In genomic region chr1:9612871-9613624, GRCh38 we compare ENCODE assay signal across 27 cellular contexts.
"Had no signal": no experiment of that assay in that cellular context is flagged by ENCODE, and none has a peak within 500 bp of the region (broad histone marks: within the 10 kb centered on the region; RNA-seq: fewer than 3 reads in every experiment).

No MANE protein-coding gene starts in this region.

- H3K9me3 ChIP-seq: ascending aorta, body of pancreas, SJCRH30, SK-N-SH had no signal

- DNase-seq: activated CD4-positive, alpha-beta T cell treated with anti-CD3 and anti-CD28 coated beads, Interleukin-2, amount 50 U/mL, for 1 hour; activated CD4-positive, CD25-positive, alpha-beta regulatory T cell; activated CD8-positive, alpha-beta T cell treated with anti-CD3 and anti-CD28 coated beads for 36 hours; activated effector memory CD4-positive, alpha-beta T cell treated with anti-CD3 and anti-CD28 coated beads, Interleukin-2, amount 50 U/mL, for 16 hours; activated naive CD4-positive, alpha-beta T cell treated with Interleukin-2 at 50 U/mL for 16 hours; activated naive CD8-positive, alpha-beta T cell treated with anti-CD3 and anti-CD28 coated beads, Interleukin-2, amount 50 U/mL, for 24 hours; activated T-cell treated with anti-CD3 and anti-CD28 coated beads, Interleukin-2, amount 50 U/mL, for 24 hours; amniotic stem cell; body of pancreas; central memory CD4-positive, alpha-beta T cell; Kasumi-1; KBM-7; NCI-H1048; NCI-H146; NCI-H187 treated with DMSO at 0.1 percent for 48 hours; NCI-H2081 treated with DMSO at 0.1 percent for 48 hours; NCI-H446; NCI-H524; Right ventricle myocardium superior; T-helper 1 cell had no signal

- H3K36me3 Mint-ChIP-seq: activated naive CD4-positive, alpha-beta T cell treated with anti-CD3 and anti-CD28 coated beads, Interleukin-2, amount 50 U/mL, for 72 hours had no signal

- H3K4me1 Mint-ChIP-seq: activated naive CD8-positive, alpha-beta T cell treated with anti-CD3 and anti-CD28 coated beads, Interleukin-2, amount 50 U/mL, for 24 hours had no signal

- ATAC-seq: activated CD8-positive, alpha-beta T cell treated with anti-CD3 and anti-CD28 coated beads for 36 hours; activated naive CD4-positive, alpha-beta T cell treated with anti-CD3 and anti-CD28 coated beads, Interleukin-2, amount 50 U/mL, for 72 hours; activated naive CD8-positive, alpha-beta T cell treated with anti-CD3 and anti-CD28 coated beads, Interleukin-2, amount 50 U/mL, for 24 hours; body of pancreas had no signal

- H3K27me3 ChIP-seq: ascending aorta, body of pancreas, SJCRH30 had no signal

- H3K9me3 Mint-ChIP-seq: activated CD8-positive, alpha-beta T cell treated with anti-CD3 and anti-CD28 coated beads for 36 hours; activated naive CD4-positive, alpha-beta T cell treated with anti-CD3 and anti-CD28 coated beads, Interleukin-2, amount 50 U/mL, for 72 hours; activated naive CD8-positive, alpha-beta T cell treated with anti-CD3 and anti-CD28 coated beads, Interleukin-2, amount 50 U/mL, for 24 hours; activated T-cell treated with anti-CD3 and anti-CD28 coated beads, Interleukin-2, amount 50 U/mL, for 24 hours; activated T-helper 1 cell treated with anti-CD3 and anti-CD28 coated beads, Interleukin-12 subunit alpha, Interleukin-12 subunit beta, Interleukin-2, Interleukin-4 antibody, amounts not matched to agents 30 ng/mL and 10 ng/mL and 1 ng/mL, durations not matched to agents 14 hours and 24 hours and 36 hours had no signal

- FAIRE-seq: bronchial epithelial cell had no signal

- H3K27me3 Mint-ChIP-seq: activated CD8-positive, alpha-beta T cell treated with anti-CD3 and anti-CD28 coated beads for 36 hours; activated naive CD8-positive, alpha-beta T cell treated with anti-CD3 and anti-CD28 coated beads, Interleukin-2, amount 50 U/mL, for 24 hours; activated T-cell treated with anti-CD3 and anti-CD28 coated beads, Interleukin-2, amount 50 U/mL, for 24 hours had no signal

- H3K27ac Mint-ChIP-seq: activated CD8-positive, alpha-beta T cell treated with anti-CD3 and anti-CD28 coated beads for 36 hours; activated naive CD4-positive, alpha-beta T cell treated with anti-CD3 and anti-CD28 coated beads, Interleukin-2, amount 50 U/mL, for 72 hours; activated naive CD8-positive, alpha-beta T cell treated with anti-CD3 and anti-CD28 coated beads, Interleukin-2, amount 50 U/mL, for 24 hours; activated T-cell treated with anti-CD3 and anti-CD28 coated beads, Interleukin-2, amount 50 U/mL, for 24 hours; activated T-helper 1 cell treated with anti-CD3 and anti-CD28 coated beads, Interleukin-12 subunit alpha, Interleukin-12 subunit beta, Interleukin-2, Interleukin-4 antibody, amounts not matched to agents 30 ng/mL and 10 ng/mL and 1 ng/mL, durations not matched to agents 14 hours and 24 hours and 36 hours had no signal

- H3K4me3 ChIP-seq: ascending aorta, body of pancreas, SJCRH30 had no signal

- H3K27ac ChIP-seq: ascending aorta, body of pancreas, SJCRH30, VCaP had no signal

- H3K4me1 ChIP-seq: ascending aorta, body of pancreas had no signal

- H3K4me3 Mint-ChIP-seq: activated CD8-positive, alpha-beta T cell treated with anti-CD3 and anti-CD28 coated beads for 36 hours; activated naive CD8-positive, alpha-beta T cell treated with anti-CD3 and anti-CD28 coated beads, Interleukin-2, amount 50 U/mL, for 24 hours; activated T-cell treated with anti-CD3 and anti-CD28 coated beads, Interleukin-2, amount 50 U/mL, for 24 hours; activated T-helper 1 cell treated with anti-CD3 and anti-CD28 coated beads, Interleukin-12 subunit alpha, Interleukin-12 subunit beta, Interleukin-2, Interleukin-4 antibody, amounts not matched to agents 30 ng/mL and 10 ng/mL and 1 ng/mL, durations not matched to agents 14 hours and 24 hours and 36 hours had no signal
